ENCODE assay signal across 26 cellular contexts in genomic region chr19:42151735-42152134, GRCh38. TPM values are rescaled to one million over a fixed set of nuclear protein-coding genes. Genes with fewer than 3 reads are reported as not detected.
"Had no signal": no experiment of that assay in that cellular context is flagged by ENCODE, and none has a peak within 500 bp of the region (broad histone marks: within the 10 kb centered on the region; RNA-seq: fewer than 3 reads in every experiment).

No MANE protein-coding gene starts in this region.

- H3K27me3 Mint-ChIP-seq: activated naive CD8-positive, alpha-beta T cell; naive B cell had no signal

- DNase-seq: activated CD4-positive, alpha-beta T cell treated with anti-CD3 and anti-CD28 coated beads for 36 hours; activated CD4-positive, CD25-positive, alpha-beta regulatory T cell; activated CD8-positive, alpha-beta memory T cell treated with anti-CD3 and anti-CD28 coated beads, Interleukin-2, amount 10 ng/mL, durations not matched to agents 7 days and 5 days; activated CD8-positive, alpha-beta T cell treated with anti-CD3 and anti-CD28 coated beads, Interleukin-2, amount 10 ng/mL, durations not matched to agents 7 days and 5 days; activated effector memory CD4-positive, alpha-beta T cell treated with Interleukin-2 at 50 U/mL for 16 hours; activated naive CD4-positive, alpha-beta T cell treated with Interleukin-2 at 50 U/mL for 16 hours; activated T-cell treated with anti-CD3 and anti-CD28 coated beads, Interleukin-2, amount 50 U/mL, for 72 hours; anterior cingulate cortex; colonic mucosa; effector memory CD4-positive, alpha-beta T cell; erythroblast; gastrocnemius medialis; immature natural killer cell; kidney; left colon; naive B cell; right lobe of liver; stimulated activated CD4-positive, alpha-beta T cell treated with anti-CD3 and anti-CD28 coated beads, Interleukin-2, amount 100 ng/mL, for 48 hours; stimulated activated naive CD8-positive, alpha-beta T cell treated with anti-CD3 and anti-CD28 coated beads, Interleukin-15, Interleukin-2, amounts not matched to agents 100 U/mL and 50 U/mL, for 24 hours; T-helper 1 cell; testis; transverse colon had no signal

- H3K4me3 Mint-ChIP-seq: activated CD4-positive, alpha-beta T cell treated with anti-CD3 and anti-CD28 coated beads for 36 hours; activated CD8-positive, alpha-beta memory T cell treated with anti-CD3 and anti-CD28 coated beads, Interleukin-2, amount 10 ng/mL, durations not matched to agents 7 days and 5 days; activated CD8-positive, alpha-beta T cell treated with anti-CD3 and anti-CD28 coated beads, Interleukin-2, amount 10 ng/mL, durations not matched to agents 7 days and 5 days; activated naive CD8-positive, alpha-beta T cell; activated T-cell treated with anti-CD3 and anti-CD28 coated beads, Interleukin-2, amount 50 U/mL, for 72 hours; immature natural killer cell; mesothelial cell of epicardium; naive B cell; T-helper 2 cell treated with Interferon-gamma antibody and Interleukin-4, amounts not matched to agents 5 μg/mL and 100 μg/mL, for 36 hours had no signal

- H3K36me3 ChIP-seq: colonic mucosa, gastrocnemius medialis, right lobe of liver, transverse colon had no signal

- H3K27ac Mint-ChIP-seq: activated CD4-positive, alpha-beta T cell treated with anti-CD3 and anti-CD28 coated beads for 36 hours; activated CD8-positive, alpha-beta memory T cell treated with anti-CD3 and anti-CD28 coated beads, Interleukin-2, amount 10 ng/mL, durations not matched to agents 7 days and 5 days; activated CD8-positive, alpha-beta T cell treated with anti-CD3 and anti-CD28 coated beads, Interleukin-2, amount 10 ng/mL, durations not matched to agents 7 days and 5 days; activated naive CD8-positive, alpha-beta T cell; activated T-cell treated with anti-CD3 and anti-CD28 coated beads, Interleukin-2, amount 50 U/mL, for 72 hours; immature natural killer cell; mesothelial cell of epicardium; T-helper 2 cell treated with Interferon-gamma antibody and Interleukin-4, amounts not matched to agents 5 μg/mL and 100 μg/mL, for 36 hours had no signal

- H3K4me1 ChIP-seq: colonic mucosa, gastrocnemius medialis, testis, transverse colon had no signal

- H3K4me3 ChIP-seq: colonic mucosa, gastrocnemius medialis, hepatocyte, right lobe of liver, testis, transverse colon had no signal

- H3K27ac ChIP-seq: colonic mucosa, gastrocnemius medialis, hepatocyte, right lobe of liver, testis, transverse colon had no signal

- H3K36me3 Mint-ChIP-seq: activated CD8-positive, alpha-beta memory T cell treated with anti-CD3 and anti-CD28 coated beads, Interleukin-2, amount 10 ng/mL, durations not matched to agents 7 days and 5 days; activated naive CD8-positive, alpha-beta T cell; mesothelial cell of epicardium had no signal

- H3K9me3 ChIP-seq: colonic mucosa, gastrocnemius medialis, right lobe of liver, testis, transverse colon had no signal

- H3K27me3 ChIP-seq: colonic mucosa, testis had no signal

- H3K4me1 Mint-ChIP-seq: mesothelial cell of epicardium had no signal

- H3K9me3 Mint-ChIP-seq: activated T-cell treated with anti-CD3 and anti-CD28 coated beads, Interleukin-2, amount 50 U/mL, for 72 hours; immature natural killer cell; mesothelial cell of epicardium; naive B cell; T-helper 2 cell treated with Interferon-gamma antibody and Interleukin-4, amounts not matched to agents 5 μg/mL and 100 μg/mL, for 36 hours had no signal

RNA-seq across cellular contexts. Expression of gene POU2F2, which starts 19.5 kb away (rescaled TPM):
- total RNA-seq: hepatocyte had no signal
